In the genomic region with DNA sequence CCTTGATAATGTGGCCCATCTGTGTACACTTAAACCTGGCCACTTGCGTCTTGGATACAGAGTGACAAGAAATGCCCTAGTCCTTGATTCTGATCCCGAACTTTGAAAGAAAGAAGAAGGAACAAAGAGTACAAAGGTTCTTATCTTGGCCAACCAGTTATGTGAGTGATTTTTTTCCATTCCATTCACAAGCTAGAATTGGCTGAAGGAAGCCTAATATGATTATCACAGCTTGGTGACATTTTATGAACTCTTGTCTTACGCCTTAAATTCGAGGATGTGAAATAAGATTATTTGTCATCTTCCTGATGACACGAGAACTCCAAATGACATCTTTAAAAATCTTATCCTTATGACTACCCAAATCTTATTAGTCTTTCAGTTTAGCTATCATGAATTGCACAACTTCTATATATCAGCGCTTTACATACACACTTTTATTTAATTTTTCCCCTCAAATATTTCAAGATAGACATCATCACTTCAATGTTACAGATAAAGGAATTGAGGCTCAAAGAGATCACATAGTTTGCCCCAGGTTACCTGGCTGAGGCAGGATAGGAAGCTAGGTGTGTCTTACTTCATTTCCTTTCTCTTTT, we compare ENCODE assay signal across 26 cellular contexts.
"Had no signal": no experiment of that assay in that cellular context is flagged by ENCODE, and none has a peak within 500 bp of the region (broad histone marks: within the 10 kb centered on the region; RNA-seq: fewer than 3 reads in every experiment).

No MANE protein-coding gene starts in this region.

- DNase-seq: hippocampal formation; kidney glomerular epithelial cell; left cardiac atrium; left lung; midbrain; mucosa of descending colon; naive thymus-derived CD4-positive, alpha-beta T cell; pancreas; posterior cingulate gyrus; retina; right cardiac atrium; sigmoid colon; small intestine; spleen; stimulated activated CD4-positive, alpha-beta T cell treated with anti-CD3 and anti-CD28 coated beads, Interleukin-4, amount 100 ng/mL, for 24 hours; stimulated activated naive CD4-positive, alpha-beta T cell; tibial artery; trophoblast cell; upper lobe of right lung had no signal

- H3K27me3 ChIP-seq: left lung, pancreas, sigmoid colon, spleen, suprapubic skin had no signal

- H3K9me3 ChIP-seq: left lung, mucosa of descending colon, pancreas, prostate gland, sigmoid colon, spleen, suprapubic skin, thoracic aorta, tibial artery, upper lobe of right lung had no signal

- H3K36me3 ChIP-seq: left lung, pancreas, prostate gland, sigmoid colon, spleen, suprapubic skin, thoracic aorta, tibial artery, upper lobe of right lung had no signal

- FAIRE-seq: keratinocyte, pancreas, small intestine, urothelium cell line had no signal

- H3K4me1 ChIP-seq: left lung, pancreas, prostate gland, sigmoid colon, suprapubic skin, tibial artery, upper lobe of right lung had no signal

- H3K4me3 ChIP-seq: left lung, mucosa of descending colon, pancreas, prostate gland, sigmoid colon, spleen, suprapubic skin, thoracic aorta, tibial artery, upper lobe of right lung had no signal

- ATAC-seq: left cardiac atrium; left lung; mucosa of descending colon; naive thymus-derived CD4-positive, alpha-beta T cell; natural killer cell treated with Interleukin-12 subunit alpha and Interleukin-12 subunit beta and Interleukin-15 and Interleukin-18, amount 100 ng/mL, for 72 hours; pancreas; right cardiac atrium; stimulated activated effector memory CD8-positive, alpha-beta T cell treated with anti-CD3 and anti-CD28 coated beads, Interleukin-12 subunit alpha, Interleukin-12 subunit beta, amount 100 ng/mL, for 72 hours; upper lobe of right lung had no signal

- H3K27ac ChIP-seq: left lung, pancreas, prostate gland, sigmoid colon, spleen, suprapubic skin, thoracic aorta, tibial artery, upper lobe of right lung had no signal
